Comparison of ENCODE assay signal across 33 cellular contexts in the genomic region with DNA sequence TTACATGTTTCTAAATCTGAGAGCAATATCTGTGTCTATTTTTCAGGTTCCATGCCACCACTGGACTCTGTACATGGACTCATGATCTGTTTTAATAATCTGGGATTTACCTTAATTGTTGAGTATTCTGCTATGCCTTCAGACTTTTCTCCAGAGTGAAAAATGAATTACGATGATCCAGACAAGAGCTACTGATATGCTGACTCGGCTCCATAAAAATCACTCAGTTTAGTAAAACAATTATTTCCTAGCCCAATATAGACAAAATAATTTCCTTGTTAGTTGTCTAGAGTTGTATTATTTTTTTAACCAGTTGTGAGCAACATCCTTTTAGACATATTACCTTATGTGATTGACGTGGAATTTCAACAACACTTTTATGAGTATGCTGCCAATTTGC.
A peak's percentile ranks its signal among the peaks of the same experiment; 100 is the strongest.
DNase-seq lines count a peak whose midpoint lies in the region; ATAC-seq, FAIRE-seq and TF ChIP-seq lines count a peak whose summit lies in the region.
"Had no signal": no experiment of that assay in that cellular context is flagged by ENCODE, and none has a peak within 500 bp of the region (broad histone marks: within the 10 kb centered on the region; RNA-seq: fewer than 3 reads in every experiment).

No MANE protein-coding gene starts in this region.

- no peak overlapping the region for H3K23ac ChIP-seq in IMR-90 (ENCODE audit: low read depth, low read length)

- H2BK5ac ChIP-seq in IMR-90 (ENCODE audit: low read depth, low read length, poor library complexity, severe bottlenecking), result no peak overlapping the region

- no peaks in the 10 kb centered on the region for H3K79me2 ChIP-seq in HepG2 (ENCODE audit: insufficient read depth, low read length)
- no peaks in the 10 kb centered on the region for H3K79me2 ChIP-seq in keratinocyte (ENCODE audit: control insufficient read depth, insufficient read depth, low read length)

- no peak overlapping the region for H3K56ac ChIP-seq in IMR-90 (ENCODE audit: extremely low read depth, insufficient read depth, low read length)

- no peak overlapping the region for H3K14ac ChIP-seq in IMR-90 (replicated peaks; ENCODE audit: low read depth, low read length)

- no peak overlapping the region for H4K91ac ChIP-seq in IMR-90 (ENCODE audit: insufficient read depth, low read depth, low read length)

- H3K18ac ChIP-seq in IMR-90 (ENCODE audit: low read depth, low read length), result no peak overlapping the region

- intact Hi-C loops in HepG2 (cut with micrococcal nuclease; ENCODE audit: unreplicated experiment), result no loop called here
- intact Hi-C loops in right lobe of liver (cut with DNase I), result no loop called here
- intact Hi-C loops in IMR-90 (cut with micrococcal nuclease), result no loop called here

- no peak overlapping the region for H3K9ac ChIP-seq in HepG2 (ENCODE audit: insufficient read depth, low read depth, low read length)
- no peak overlapping the region for H3K9ac ChIP-seq in IMR-90 (ENCODE audit: low read depth, low read length)
- no peak overlapping the region for H3K9ac ChIP-seq in keratinocyte (ENCODE audit: control insufficient read depth, extremely low read depth, insufficient read depth, low read length)
- H3K9ac ChIP-seq: BLaER1; BLaER1 treated with 17β-estradiol and CSF1 and Interleukin-3, amounts not matched to agents 10 nM and 100 nM had no signal

- TF ChIP-seq POLR2A in HepG2 (IDR thresholded peaks at IDR 0.05; ENCODE audit: insufficient read depth in 1 of 2, low read depth in 2 of 2, low read length in 2 of 2) (no peak), right lobe of liver (IDR thresholded peaks at IDR 0.05) (no peak), IMR-90 (IDR thresholded peaks at IDR 0.05; ENCODE audit: low read depth, low read length) (no peak)

- H3K9me1 ChIP-seq in IMR-90 (ENCODE audit: insufficient read depth, low read length) (no peaks in the 10 kb centered on the region), keratinocyte (ENCODE audit: control insufficient read depth, extremely low read depth, insufficient read depth, low read length) (no peaks in the 10 kb centered on the region)

- H3K4me3 ChIP-seq in HepG2 (replicated peaks in 1 of 3; ENCODE audit: insufficient read depth in 1 of 3, low read depth in 2 of 3, low read length in 3 of 3), result no peak overlapping the region
- no peak overlapping the region for H3K4me3 ChIP-seq in right lobe of liver
- H3K4me3 ChIP-seq in IMR-90 (ENCODE audit: insufficient read depth, low read depth, low read length), result no peak overlapping the region
- H3K4me3 ChIP-seq in keratinocyte (ENCODE audit: control insufficient read depth in 2 of 3, extremely low read depth in 1 of 3, insufficient read depth in 2 of 3, low read depth in 1 of 3, low read length in 3 of 3), result no peak overlapping the region
- H3K4me3 ChIP-seq: A549; BLaER1; BLaER1 treated with 17β-estradiol and CSF1 and Interleukin-3, amounts not matched to agents 10 nM and 100 nM had no signal

- POLR2A ChIA-PET in HepG2 (lab: Yijun Ruan, JAX) (no interaction called here), IMR-90 (lab: Charles Lee; ENCODE audit: unreplicated experiment) (no interaction called here)

- in situ Hi-C loops in HepG2 (cut with HindIII; ENCODE audit: extremely low pct_ligation_motif_present, low pct_unique_long_range_greater_than_20kb) (no loop called here), IMR-90 (cut with MboI; ENCODE audit: low sequenced_read_pairs) (no loop called here)

- ATAC-seq in HepG2, result no peak
- no peak for ATAC-seq in right lobe of liver
- ATAC-seq in IMR-90 (ENCODE audit: low read depth), result no peak
- no peak for ATAC-seq in GM21528 (IDR thresholded peaks at IDR 0.05; ENCODE audit: low FRiP score, unreplicated experiment)
- ATAC-seq: A549; CD8-positive, alpha-beta T cell had no signal

- no peak overlapping the region for H2BK15ac ChIP-seq in IMR-90 (ENCODE audit: low read depth, low read length)

- H3K27ac ChIP-seq in HepG2 (ENCODE audit: extremely low read length, insufficient read depth, low read length), result no peak overlapping the region
- no peak overlapping the region for H3K27ac ChIP-seq in right lobe of liver
- H3K27ac ChIP-seq in IMR-90 (ENCODE audit: insufficient read depth, low read length), result no peak overlapping the region
- H3K27ac ChIP-seq in keratinocyte (ENCODE audit: control insufficient read depth, insufficient read depth, low read length), result no peak overlapping the region
- H3K27ac ChIP-seq: 22Rv1; A549; BLaER1; BLaER1 treated with 17β-estradiol and CSF1 and Interleukin-3, amounts not matched to agents 10 nM and 100 nM; C4-2B had no signal

- H3K4ac ChIP-seq in IMR-90 (ENCODE audit: low read depth, low read length), result no peak overlapping the region

- H2BK120ac ChIP-seq in IMR-90 (ENCODE audit: low read depth, low read length), result no peak overlapping the region

- DNase-seq in HepG2 (ENCODE audit: low spot score), result no peak
- no peak for DNase-seq in right lobe of liver
- DNase-seq in IMR-90, result no peak
- DNase-seq in keratinocyte (ENCODE audit: low read depth, low spot score), result no peak
- DNase-seq in NCI-H2227 treated with DMSO at 0.1 percent for 48 hours (lab: John Stamatoyannopoulos, UW), result no peak
- DNase-seq: 8988T; ACHN; AML-193; BE2C; C1 segment of cervical spinal cord; Caco-2; Calu3; CD4-positive, alpha-beta memory T cell; CD4-positive, alpha-beta T cell; CD4-positive, CD25-positive, alpha-beta regulatory T cell; CD8-positive, alpha-beta memory T cell; CD8-positive, alpha-beta T cell; COR-L47; DMS 273 treated with DMSO at 0.1 percent for 48 hours; DMS153; DMS53; DMS79; DMS79 treated with DMSO at 0.1 percent for 48 hours; DND-41; EL had no signal

- no peaks in the 10 kb centered on the region for H3K9me3 ChIP-seq in HepG2 (ENCODE audit: low read length)
- no peaks in the 10 kb centered on the region for H3K9me3 ChIP-seq in right lobe of liver
- no peaks in the 10 kb centered on the region for H3K9me3 ChIP-seq in IMR-90 (ENCODE audit: control insufficient read depth, insufficient read depth, low read length)
- no peaks in the 10 kb centered on the region for H3K9me3 ChIP-seq in keratinocyte (ENCODE audit: control insufficient read depth, low read depth, low read length)
- H3K9me3 ChIP-seq: A549, BE2C, BLaER1, Caco-2 had no signal

- TF ChIP-seq CTCF in HepG2 (CRISPR knock-in tag; IDR thresholded peaks at IDR 0.05) (no peak), right lobe of liver (IDR thresholded peaks at IDR 0.05) (no peak), IMR-90 (conservative IDR thresholded peaks at IDR 0.05; ENCODE audit: low read depth, low read length) (no peak), keratinocyte (optimal IDR thresholded peaks at IDR 0.05 in 1 of 3, IDR thresholded peaks at IDR 0.05 in 1 of 3, conservative IDR thresholded peaks at IDR 0.05 in 1 of 3; ENCODE audit: extremely low read depth in 1 of 3, insufficient read depth in 2 of 3, low read length in 3 of 3) (no peak)

- H3K27me3 ChIP-seq in HepG2 (ENCODE audit: control insufficient read depth in 1 of 2, insufficient read depth in 2 of 2, low read length in 2 of 2) (no peaks in the 10 kb centered on the region), right lobe of liver (no peaks in the 10 kb centered on the region), IMR-90 (ENCODE audit: control insufficient read depth, insufficient read depth, low read length) (no peaks in the 10 kb centered on the region), keratinocyte (ENCODE audit: control insufficient read depth, extremely low read depth, insufficient read depth, low read length) (no peaks in the 10 kb centered on the region)
- H3K27me3 ChIP-seq: BE2C; BLaER1; BLaER1 treated with 17β-estradiol and CSF1 and Interleukin-3, amounts not matched to agents 10 nM and 100 nM had no signal

- 13% methylated on average over 3 of the region's 3 CpGs for WGBS in HepG2 (ENCODE audit: low lambda C conversion rate)
- WGBS in right lobe of liver (ENCODE audit: insufficient coverage, low coverage, low lambda C conversion rate, missing lambda C conversion rate), result 63% methylated on average over 3 of the region's 3 CpGs
- no CpG with 5 or more reads among the region's 3 CpGs for WGBS in IMR-90 (ENCODE audit: extremely low coverage in 2 of 2, insufficient read length in 1 of 2), 2 experiments

- no peak for FAIRE-seq in HepG2 (lab: Jason Lieb, UNC)
- FAIRE-seq in keratinocyte (lab: Jason Lieb, UNC), result peak; percentile 32
- FAIRE-seq: A204.1, A549, D721Med had no signal

- H3K79me1 ChIP-seq in IMR-90 (ENCODE audit: low read depth in 1 of 2, low read length in 2 of 2), result no peaks in the 10 kb centered on the region

- CTCF ChIA-PET in HepG2 (lab: Yijun Ruan, JAX; ENCODE audit: low intra/inter-chr PET ratio, low total read pairs) (no interaction called here), IMR-90 (lab: Yijun Ruan, JAX) (no interaction called here)

- no peak for TF ChIP-seq RAD21 in HepG2 (CRISPR knock-in tag; IDR thresholded peaks at IDR 0.05)
- no peak for TF ChIP-seq RAD21 in IMR-90 (IDR thresholded peaks at IDR 0.05; ENCODE audit: low read length)

- H2AK5ac ChIP-seq in IMR-90 (ENCODE audit: low read depth, low read length), result no peak overlapping the region

- dilution Hi-C loops in IMR-90 (cut with HindIII; ENCODE audit: low sequenced_read_pairs, unreplicated experiment) (no loop called here), keratinocyte (cut with MboI; ENCODE audit: extremely low pct_ligation_motif_present, low sequenced_read_pairs) (no loop called here)

- H4K5ac ChIP-seq in IMR-90 (ENCODE audit: low read depth, low read length), result no peak overlapping the region

- H3K36me3 ChIP-seq in HepG2 (replicated peaks in 1 of 2; ENCODE audit: control insufficient read depth in 1 of 2, insufficient read depth in 2 of 2, low read length in 2 of 2) (no peaks in the 10 kb centered on the region), right lobe of liver (no peaks in the 10 kb centered on the region), IMR-90 (ENCODE audit: control insufficient read depth, insufficient read depth, low read length) (no peaks in the 10 kb centered on the region), keratinocyte (ENCODE audit: control insufficient read depth in 2 of 2, extremely low read depth in 1 of 2, insufficient read depth in 2 of 2, low read length in 2 of 2) (no peaks in the 10 kb centered on the region)
- H3K36me3 ChIP-seq: BE2C; BLaER1; BLaER1 treated with 17β-estradiol and CSF1 and Interleukin-3, amounts not matched to agents 10 nM and 100 nM had no signal

- H4K20me1 ChIP-seq in HepG2 (ENCODE audit: insufficient read depth, low read length) (no peaks in the 10 kb centered on the region), IMR-90 (ENCODE audit: insufficient read depth, low read length) (no peaks in the 10 kb centered on the region), keratinocyte (ENCODE audit: control insufficient read depth, extremely low read depth, insufficient read depth, low read length) (no peaks in the 10 kb centered on the region)
- H4K20me1 ChIP-seq: BLaER1; BLaER1 treated with 17β-estradiol and CSF1 and Interleukin-3, amounts not matched to agents 10 nM and 100 nM had no signal

- H3K4me1 ChIP-seq in HepG2 (ENCODE audit: insufficient read depth, low read length) (no peaks in the 10 kb centered on the region), right lobe of liver (no peaks in the 10 kb centered on the region), IMR-90 (ENCODE audit: control insufficient read depth, insufficient read depth, low read length) (no peaks in the 10 kb centered on the region), keratinocyte (ENCODE audit: control insufficient read depth, extremely low read depth, insufficient read depth, low read length) (no peaks in the 10 kb centered on the region)
- H3K4me1 ChIP-seq: A549, BE2C, BLaER1, Caco-2 had no signal

- H2BK20ac ChIP-seq in IMR-90 (ENCODE audit: low read depth, low read length), result no peak overlapping the region

- H4K8ac ChIP-seq in IMR-90 (ENCODE audit: low read depth in 2 of 2, low read length in 2 of 2), result no peak overlapping the region

- no peak overlapping the region for H2AFZ ChIP-seq in HepG2 (ENCODE audit: low read length)
- H2AFZ ChIP-seq in IMR-90 (replicated peaks; ENCODE audit: low read length, poor library complexity), result no peak overlapping the region
- no peak overlapping the region for H2AFZ ChIP-seq in keratinocyte (ENCODE audit: control insufficient read depth, low read length)

- H3K4me2 ChIP-seq in HepG2 (ENCODE audit: low read depth, low read length) (no peak overlapping the region), IMR-90 (ENCODE audit: low read depth, low read length) (no peak overlapping the region), keratinocyte (ENCODE audit: control insufficient read depth, extremely low read depth, insufficient read depth, low read depth, low read length) (no peak overlapping the region)
- H3K4me2 ChIP-seq: A549; BLaER1; BLaER1 treated with 17β-estradiol and CSF1 and Interleukin-3, amounts not matched to agents 10 nM and 100 nM had no signal

- no peak for TF ChIP-seq EP300 in HepG2 (IDR thresholded peaks at IDR 0.05; ENCODE audit: low read depth in 2 of 2, low read length in 2 of 2)
- no peak for TF ChIP-seq EP300 in HepG2 (CRISPR knock-in tag; IDR thresholded peaks at IDR 0.05; ENCODE audit: borderline replicate concordance)

- BruUV-seq in HepG2 (replicated peaks; lab: Mats Ljungman, UMichigan), result no TSS peak
- no TSS peak for BruUV-seq in IMR-90 (replicated peaks; lab: Mats Ljungman, UMichigan)

- no peak overlapping the region for H2AK9ac ChIP-seq in IMR-90 (replicated peaks; ENCODE audit: low read depth, low read length, poor library complexity)
